In genomic region chr4:71212216-71212615, GRCh38 we compare ENCODE assay signal across 12 cellular contexts.
"Had no signal": no experiment of that assay in that cellular context is flagged by ENCODE, and none has a peak within 500 bp of the region (broad histone marks: within the 10 kb centered on the region; RNA-seq: fewer than 3 reads in every experiment).

No MANE protein-coding gene starts in this region.

- H3K9me3 ChIP-seq: left lung, tibial artery, uterus had no signal

- H3K4me3 Mint-ChIP-seq: activated CD4-positive, alpha-beta memory T cell treated with anti-CD3 and anti-CD28 coated beads, Interleukin-2, amount 10 ng/mL, durations not matched to agents 7 days and 5 days; activated T-cell treated with anti-CD3 and anti-CD28 coated beads, Interleukin-2, amount 50 U/mL, for 72 hours; central memory CD8-positive, alpha-beta T cell; neural progenitor cell; stimulated activated effector memory CD8-positive, alpha-beta T cell treated with anti-CD3 and anti-CD28 coated beads, Interleukin-12 subunit alpha, Interleukin-12 subunit beta, amount 100 ng/mL, for 72 hours; T-helper 2 cell treated with Interferon-gamma antibody and Interleukin-4, amounts not matched to agents 5 μg/mL and 100 μg/mL, for 36 hours had no signal

- DNase-seq: activated CD4-positive, alpha-beta memory T cell treated with anti-CD3 and anti-CD28 coated beads, Interleukin-2, amount 10 ng/mL, durations not matched to agents 7 days and 5 days; activated CD4-positive, alpha-beta T cell treated with anti-CD3 and anti-CD28 coated beads for 1 hour; activated T-cell treated with anti-CD3 and anti-CD28 coated beads, Interleukin-2, amount 50 U/mL, for 72 hours; effector memory CD4-positive, alpha-beta T cell; left lung; SW 1271; tibial artery had no signal

- H3K27ac ChIP-seq: left lung, neural progenitor cell, tibial artery had no signal

- H3K36me3 Mint-ChIP-seq: neural progenitor cell; stimulated activated effector memory CD8-positive, alpha-beta T cell treated with anti-CD3 and anti-CD28 coated beads, Interleukin-12 subunit alpha, Interleukin-12 subunit beta, amount 100 ng/mL, for 72 hours had no signal

- H3K4me1 Mint-ChIP-seq: activated CD4-positive, alpha-beta memory T cell treated with anti-CD3 and anti-CD28 coated beads, Interleukin-2, amount 10 ng/mL, durations not matched to agents 7 days and 5 days; central memory CD8-positive, alpha-beta T cell; neural progenitor cell; stimulated activated effector memory CD8-positive, alpha-beta T cell treated with anti-CD3 and anti-CD28 coated beads, Interleukin-12 subunit alpha, Interleukin-12 subunit beta, amount 100 ng/mL, for 72 hours had no signal

- H3K4me3 ChIP-seq: left lung, neural progenitor cell, tibial artery, uterus had no signal

- H3K4me1 ChIP-seq: left lung, neural progenitor cell, uterus had no signal

- ATAC-seq: activated T-cell treated with anti-CD3 and anti-CD28 coated beads, Interleukin-2, amount 50 U/mL, for 72 hours; left lung; stimulated activated effector memory CD8-positive, alpha-beta T cell treated with anti-CD3 and anti-CD28 coated beads, Interleukin-12 subunit alpha, Interleukin-12 subunit beta, amount 100 ng/mL, for 72 hours had no signal

- H3K9me3 Mint-ChIP-seq: activated CD4-positive, alpha-beta memory T cell treated with anti-CD3 and anti-CD28 coated beads, Interleukin-2, amount 10 ng/mL, durations not matched to agents 7 days and 5 days; activated T-cell treated with anti-CD3 and anti-CD28 coated beads, Interleukin-2, amount 50 U/mL, for 72 hours; central memory CD8-positive, alpha-beta T cell; neural progenitor cell; stimulated activated effector memory CD8-positive, alpha-beta T cell treated with anti-CD3 and anti-CD28 coated beads, Interleukin-12 subunit alpha, Interleukin-12 subunit beta, amount 100 ng/mL, for 72 hours; T-helper 2 cell treated with Interferon-gamma antibody and Interleukin-4, amounts not matched to agents 5 μg/mL and 100 μg/mL, for 36 hours had no signal

- H3K27me3 ChIP-seq: left lung, neural progenitor cell, tibial artery, uterus had no signal

- H3K4me2 ChIP-seq: neural progenitor cell had no signal

- H3K27me3 Mint-ChIP-seq: activated CD4-positive, alpha-beta memory T cell treated with anti-CD3 and anti-CD28 coated beads, Interleukin-2, amount 10 ng/mL, durations not matched to agents 7 days and 5 days; central memory CD8-positive, alpha-beta T cell had no signal

- H3K36me3 ChIP-seq: left lung, neural progenitor cell, tibial artery, uterus had no signal

- H3K27ac Mint-ChIP-seq: activated CD4-positive, alpha-beta memory T cell treated with anti-CD3 and anti-CD28 coated beads, Interleukin-2, amount 10 ng/mL, durations not matched to agents 7 days and 5 days; activated T-cell treated with anti-CD3 and anti-CD28 coated beads, Interleukin-2, amount 50 U/mL, for 72 hours; neural progenitor cell; stimulated activated effector memory CD8-positive, alpha-beta T cell treated with anti-CD3 and anti-CD28 coated beads, Interleukin-12 subunit alpha, Interleukin-12 subunit beta, amount 100 ng/mL, for 72 hours; T-helper 2 cell treated with Interferon-gamma antibody and Interleukin-4, amounts not matched to agents 5 μg/mL and 100 μg/mL, for 36 hours had no signal

- H3K9ac ChIP-seq: neural progenitor cell had no signal

- H2AFZ ChIP-seq: neural progenitor cell had no signal
